In genomic region chr19:1103691-1104451, GRCh38 we compare ENCODE assay signal across 8 cellular contexts. TPM values are rescaled to one million over a fixed set of nuclear protein-coding genes. Genes with fewer than 3 reads are reported as not detected.
A peak's percentile ranks its signal among the peaks of the same experiment; 100 is the strongest.
DNase-seq lines count a peak whose midpoint lies in the region; ATAC-seq and TF ChIP-seq lines count a peak whose summit lies in the region.

Gene GPX4 (plus strand): TSS chr19:1103994. CDS start chr19:1104044, 50 bp downstream.

- H3K4me1 Mint-ChIP-seq in GM23338: peaks cover 18% of the 10 kb centered on the region; the same call in 2 of the 3 replicates
- peaks cover 17% of the 10 kb centered on the region for H3K4me1 Mint-ChIP-seq in activated T-helper 17 cell treated with anti-CD3 and anti-CD28 coated beads, Interleukin-2, amount 50 U/mL, for 72 hours
- H3K4me1 Mint-ChIP-seq in naive thymus-derived CD8-positive, alpha-beta T cell: peaks cover 11 to 46% (median 32%) of the 10 kb centered on the region in 4 donors

- peak; percentile 86 for ATAC-seq in GM23338
- peak; percentile 64 for ATAC-seq in activated T-helper 17 cell treated with anti-CD3 and anti-CD28 coated beads, Interleukin-2, amount 50 U/mL, for 72 hours (replicated peaks)
- ATAC-seq in naive thymus-derived CD8-positive, alpha-beta T cell: peak; percentile 85 to 89

- H2AFZ ChIP-seq in GM23338: no peak within 1 kb of the TSS
- no peak within 1 kb of the TSS for H2AFZ ChIP-seq in fibroblast of lung (ENCODE audit: low read length)

- peaks cover 10% of the 10 kb centered on the region for H3F3A ChIP-seq in DOHH2 (ENCODE audit: control insufficient read depth, insufficient read depth)
- peaks cover 26% of the 10 kb centered on the region for H3F3A ChIP-seq in GM23338 (replicated peaks; ENCODE audit: low read depth)

- H4K20me1 ChIP-seq in DOHH2 (ENCODE audit: control insufficient read depth, insufficient read depth, low read depth, low read length) (no peaks in the 10 kb centered on the region), GM23338 (replicated peaks; ENCODE audit: insufficient read depth) (no peaks in the 10 kb centered on the region; the same call in 1 of the 2 replicates), fibroblast of lung (ENCODE audit: control insufficient read depth, extremely low read depth, insufficient read depth, low read length) (no peaks in the 10 kb centered on the region)

- peak within 1 kb of the TSS; percentile 69 for H3K9ac ChIP-seq in fibroblast of lung (ENCODE audit: insufficient read depth, low read length)

- H3K36me3 ChIP-seq in DOHH2 (ENCODE audit: control insufficient read depth, low read length) (peaks cover 16% of the 10 kb centered on the region), GM23338 (ENCODE audit: insufficient read depth) (0 out of 2 replicates have a peak, but pooled peaks cover 3% of the 10 kb centered on the region), fibroblast of lung (ENCODE audit: control insufficient read depth, insufficient read depth, low read length) (peaks cover 26% of the 10 kb centered on the region)

- peak within 1 kb of the TSS; percentile 74 for H3K4me3 Mint-ChIP-seq in GM23338
- H3K4me3 Mint-ChIP-seq in activated T-helper 17 cell treated with anti-CD3 and anti-CD28 coated beads, Interleukin-2, amount 50 U/mL, for 72 hours: peak within 1 kb of the TSS; percentile 78
- H3K4me3 Mint-ChIP-seq in naive thymus-derived CD8-positive, alpha-beta T cell: peak within 1 kb of the TSS; percentile 66 to 87 (median 76)

- DNase-seq in GM23338 (ENCODE audit: low spot score): peak; percentile 100
- peak; percentile 97 for DNase-seq in LNCaP clone FGC (ENCODE audit: low read depth)
- DNase-seq in RWPE1 (ENCODE audit: low spot score): peak; percentile 98
- DNase-seq in fibroblast of lung (ENCODE audit: low read depth in 2 of 2): peak; percentile 98 to 99
- DNase-seq in naive thymus-derived CD8-positive, alpha-beta T cell: peak; percentile 90 to 99 (median 98)
- DNase-seq in stimulated activated naive CD4-positive, alpha-beta T cell (lab: John Stamatoyannopoulos, UW): peak; percentile 95 to 99 (median 98)

- H3K27ac ChIP-seq in DOHH2 (ENCODE audit: low read depth, low read length): peak within 1 kb of the TSS; percentile 61
- peak within 1 kb of the TSS; percentile 92 for H3K27ac ChIP-seq in GM23338 (ENCODE audit: low read depth)
- peak within 1 kb of the TSS; percentile 100 for H3K27ac ChIP-seq in RWPE1
- H3K27ac ChIP-seq in fibroblast of lung (ENCODE audit: insufficient read depth, low read length): peak within 1 kb of the TSS; percentile 86

- H3K4me1 ChIP-seq in DOHH2 (ENCODE audit: control insufficient read depth, low read length): peaks cover 41% of the 10 kb centered on the region
- peaks cover 11% of the 10 kb centered on the region for H3K4me1 ChIP-seq in GM23338 (ENCODE audit: insufficient read depth)
- H3K4me1 ChIP-seq in fibroblast of lung (ENCODE audit: control insufficient read depth, extremely low read depth, insufficient read depth, low read length): peaks cover 19% of the 10 kb centered on the region

- CTCF ChIA-PET in RWPE1 (lab: Yijun Ruan, JAX): interaction anchor here (0.7 to 1.9 kb wide), 2 partner anchors 39 to 248 kb away, joined by 3 to 8 read pairs; no protein-coding TSS in a partner anchor

- H3K9me3 Mint-ChIP-seq in GM23338: no peaks in the 10 kb centered on the region
- no peaks in the 10 kb centered on the region for H3K9me3 Mint-ChIP-seq in activated T-helper 17 cell treated with anti-CD3 and anti-CD28 coated beads, Interleukin-2, amount 50 U/mL, for 72 hours
- no peaks in the 10 kb centered on the region for H3K9me3 Mint-ChIP-seq in naive thymus-derived CD8-positive, alpha-beta T cell

- peaks cover 23% of the 10 kb centered on the region for H3K27me3 Mint-ChIP-seq in GM23338 (ENCODE audit: insufficient read depth, low read depth, poor library complexity)
- H3K27me3 Mint-ChIP-seq in activated T-helper 17 cell treated with anti-CD3 and anti-CD28 coated beads, Interleukin-2, amount 50 U/mL, for 72 hours: no peaks in the 10 kb centered on the region
- no peaks in the 10 kb centered on the region for H3K27me3 Mint-ChIP-seq in naive thymus-derived CD8-positive, alpha-beta T cell

- H3K27ac Mint-ChIP-seq in GM23338: peak within 1 kb of the TSS; percentile 62; the same call in 1 of the 2 replicates
- peak within 1 kb of the TSS; percentile 94 for H3K27ac Mint-ChIP-seq in activated T-helper 17 cell treated with anti-CD3 and anti-CD28 coated beads, Interleukin-2, amount 50 U/mL, for 72 hours
- H3K27ac Mint-ChIP-seq in naive thymus-derived CD8-positive, alpha-beta T cell: peak within 1 kb of the TSS; percentile 37 to 97 (median 94)

- H3K79me2 ChIP-seq in DOHH2 (ENCODE audit: control insufficient read depth, low read length) (peaks cover 10% of the 10 kb centered on the region), GM23338 (replicated peaks; ENCODE audit: insufficient read depth) (no peaks in the 10 kb centered on the region), fibroblast of lung (ENCODE audit: control insufficient read depth, insufficient read depth, low read length) (peaks cover 15% of the 10 kb centered on the region)

- TF ChIP-seq CTCF in DOHH2 (IDR thresholded peaks at IDR 0.05; ENCODE audit: low read depth, low read length, poor library complexity, severe bottlenecking): no peak
- no peak for TF ChIP-seq CTCF in GM23338 (conservative IDR thresholded peaks at IDR 0.05; ENCODE audit: low read depth in 2 of 2)
- TF ChIP-seq CTCF in LNCaP clone FGC (IDR thresholded peaks at IDR 0.05; ENCODE audit: control insufficient read depth, extremely low read depth, insufficient read depth): no peak
- no peak for TF ChIP-seq CTCF in RWPE1 (conservative IDR thresholded peaks at IDR 0.05; ENCODE audit: low read depth)
- TF ChIP-seq CTCF in fibroblast of lung (conservative IDR thresholded peaks at IDR 0.05 in 1 of 2, IDR thresholded peaks at IDR 0.05 in 1 of 2; ENCODE audit: low read depth in 1 of 2, low read length in 2 of 2): no peak

- H3K9me3 ChIP-seq in DOHH2 (ENCODE audit: control insufficient read depth, insufficient read depth, low read length) (no peaks in the 10 kb centered on the region), fibroblast of lung (ENCODE audit: control insufficient read depth, insufficient read depth, low read depth, low read length) (no peaks in the 10 kb centered on the region)

- H3K27me3 ChIP-seq in DOHH2 (ENCODE audit: control insufficient read depth, low read length) (no peaks in the 10 kb centered on the region), GM23338 (ENCODE audit: insufficient read depth) (no peaks in the 10 kb centered on the region), fibroblast of lung (ENCODE audit: control insufficient read depth, insufficient read depth, low read length) (no peaks in the 10 kb centered on the region)

- POLR2A ChIA-PET in RWPE1 (lab: Yijun Ruan, JAX; ENCODE audit: low non-redundant PET): interaction anchor here (0.5 to 0.6 kb wide), 3 partner anchors 63 to 219 kb away, joined by 3 read pairs; no protein-coding TSS in a partner anchor
- POLR2A ChIA-PET in naive thymus-derived CD8-positive, alpha-beta T cell (lab: Charles Lee): interaction anchor here (0.5 to 16.6 kb wide), 24 partner anchors 9 to 1375 kb away, joined by 3 to 621 read pairs (median 4); partner anchors contain the start of genes ARHGAP45, ATP5F1D, CIRBP and FAM174C

- H3K4me3 ChIP-seq in DOHH2 (ENCODE audit: low read length) (peak within 1 kb of the TSS; percentile 92), GM23338 (peak within 1 kb of the TSS; percentile 88), LNCaP clone FGC (ENCODE audit: low read depth, low read length) (peak within 1 kb of the TSS; percentile 56), fibroblast of lung (replicated peaks in 1 of 4; ENCODE audit: control extremely low read depth in 1 of 4, insufficient read depth in 1 of 4, low read depth in 3 of 4, low read length in 4 of 4) (peak within 1 kb of the TSS; percentile 55 to 71 (median 64))

- H3K4me2 ChIP-seq in DOHH2 (ENCODE audit: low read length) (peak within 1 kb of the TSS; percentile 94), GM23338 (peak within 1 kb of the TSS; percentile 88), fibroblast of lung (ENCODE audit: extremely low read depth, insufficient read depth, low read length) (peak within 1 kb of the TSS; percentile 87)

- no peaks in the 10 kb centered on the region for H3K9me2 ChIP-seq in DOHH2 (replicated peaks; ENCODE audit: control insufficient read depth, low read length)
- H3K9me2 ChIP-seq in GM23338 (ENCODE audit: insufficient read depth): no peaks in the 10 kb centered on the region

- peaks cover 12% of the 10 kb centered on the region for H3K36me3 Mint-ChIP-seq in GM23338 (ENCODE audit: low read depth)
- peaks cover 35% of the 10 kb centered on the region for H3K36me3 Mint-ChIP-seq in activated T-helper 17 cell treated with anti-CD3 and anti-CD28 coated beads, Interleukin-2, amount 50 U/mL, for 72 hours (ENCODE audit: low read depth)
- peaks cover 0 to 7% (median 0%) of the 10 kb centered on the region in 3 donors for H3K36me3 Mint-ChIP-seq in naive thymus-derived CD8-positive, alpha-beta T cell

TF ChIP-seq in GM23338, 12 proteins besides CTCF, POLR2A, EP300 and RAD21 (continues in another document):
- TF ChIP-seq STAT1 (IDR thresholded peaks at IDR 0.05; ENCODE audit: unreplicated experiment): no peak
- TF ChIP-seq ETS1 (IDR thresholded peaks at IDR 0.05): peak; percentile 56; the same call in 1 of the 2 replicates
- no peak for TF ChIP-seq NANOG (IDR thresholded peaks at IDR 0.05; ENCODE audit: borderline replicate concordance)

RNA-seq across cellular contexts. Expression of gene GPX4, which starts in this region (rescaled TPM):
- 284 and 351 TPM in 2 replicates for total RNA-seq in GM23338 (2014; rRNA removed; shearing (Covaris generic))
- 543 and 573 TPM in 2 replicates for polyA plus RNA-seq in GM23338 (2016; fragmentation: Nextera tagmentation; extraction: Ambion mirVana)
- total RNA-seq in activated T-helper 17 cell treated with anti-CD3 and anti-CD28 coated beads, Interleukin-2, amount 50 U/mL, for 72 hours: 100 to 1,000 TPM; 110 to 170 TPM
- total RNA-seq in fibroblast of lung: 428 and 430 TPM in 2 replicates
- 325 and 473 TPM in 2 replicates for polyA plus RNA-seq in fibroblast of lung
- 392 and 625 TPM in 2 replicates for polyA plus RNA-seq in fibroblast of lung (2012)
- 298 and 306 TPM in 2 replicates for polyA minus RNA-seq in fibroblast of lung (ENCODE audit: low replicate concordance)
- total RNA-seq in naive thymus-derived CD8-positive, alpha-beta T cell: 100 to 1,000 TPM; 207 to 225 TPM
- 100 to 1,000 TPM; 370 to 465 (median 405) TPM for polyA plus RNA-seq in naive thymus-derived CD8-positive, alpha-beta T cell

Comparison
In these comparisons a context has a peak if more than half of its experiments do, and no peak if none do; other contexts are left out.
1. Peak in every context shown above with its lines: DNase-seq, ATAC-seq, H3K4me3 ChIP-seq and H3K27ac ChIP-seq.